16 cellular contexts compared by ENCODE assay signal in the genomic region with DNA sequence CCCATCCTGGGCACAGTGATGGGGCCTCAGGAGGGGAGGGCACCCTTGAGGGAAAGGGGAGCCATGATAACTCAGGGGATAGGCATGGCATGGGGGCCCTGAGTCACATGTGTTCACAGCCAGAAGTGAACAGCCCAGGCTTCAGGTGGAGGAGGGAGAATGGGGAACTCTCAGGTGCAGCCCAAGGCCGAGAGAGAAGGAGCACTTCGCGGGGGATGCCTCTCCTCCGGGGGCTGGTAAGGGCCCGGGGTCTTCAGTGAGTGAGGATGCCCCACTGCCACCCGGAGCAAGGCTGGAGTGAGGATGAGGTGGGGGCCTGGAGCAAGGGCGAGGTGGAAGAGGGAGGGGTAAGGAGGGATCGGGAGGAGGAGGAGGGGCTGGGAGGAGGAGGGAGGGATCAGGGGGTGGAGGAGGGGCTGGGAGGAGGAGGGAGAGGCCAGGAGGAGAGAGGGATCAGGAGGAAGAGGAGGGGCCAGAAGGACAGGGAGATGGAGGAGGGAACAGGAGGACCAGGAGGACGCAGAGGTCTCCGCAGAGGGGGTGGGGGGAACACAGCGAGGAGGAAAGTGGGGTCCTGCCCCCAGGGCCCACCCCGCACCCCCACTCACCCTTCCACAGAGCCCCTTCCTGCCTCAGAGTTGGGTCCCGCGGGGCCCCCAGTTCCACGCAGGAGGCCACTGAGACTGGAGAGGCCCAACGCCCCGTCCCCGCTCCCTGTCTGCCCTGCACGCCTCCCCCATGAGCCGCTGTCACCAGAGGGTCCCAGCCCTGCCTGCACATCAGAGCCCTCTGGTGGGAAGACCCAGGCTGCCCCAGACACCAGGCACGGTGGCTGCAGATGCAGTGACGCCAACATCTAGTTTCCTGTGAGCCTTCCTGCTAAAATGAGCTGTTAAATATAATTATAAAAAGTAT. TPM values are rescaled to one million over a fixed set of nuclear protein-coding genes. Genes with fewer than 3 reads are reported as not detected.
DNase-seq lines count a peak whose midpoint lies in the region; ATAC-seq, FAIRE-seq and TF ChIP-seq lines count a peak whose summit lies in the region.
"Had no signal": no experiment of that assay in that cellular context is flagged by ENCODE, and none has a peak within 500 bp of the region (broad histone marks: within the 10 kb centered on the region; RNA-seq: fewer than 3 reads in every experiment).

No MANE protein-coding gene starts in this region.

- peaks cover 2% of the 10 kb centered on the region for H3K9me3 Mint-ChIP-seq in CD8-positive, alpha-beta T cell
- peaks cover 3% of the 10 kb centered on the region for H3K9me3 Mint-ChIP-seq in natural killer cell treated with Interleukin-12 subunit alpha and Interleukin-12 subunit beta and Interleukin-15 and Interleukin-18, amount 100 ng/mL, for 72 hours

- H3K4me1 ChIP-seq in CD8-positive, alpha-beta T cell (ENCODE audit: insufficient read depth, low read length): peaks cover 46% of the 10 kb centered on the region
- H3K4me1 ChIP-seq in GM23248 (ENCODE audit: insufficient read depth): peaks cover 19% of the 10 kb centered on the region
- H3K4me1 ChIP-seq in K562 (replicated peaks in 1 of 2; ENCODE audit: control insufficient read depth in 2 of 2, insufficient read depth in 2 of 2, low read length in 2 of 2): peaks cover 3 to 10% of the 10 kb centered on the region in 2 experiments; a peak in 3 of 5 replicates

- 84 to 86% methylated on average over 14 to 22 of the region's 22 CpGs for WGBS in GM23248 (ENCODE audit: low coverage in 1 of 2, low lambda C conversion rate in 2 of 2, missing lambda C conversion rate in 2 of 2), 2 experiments
- WGBS in K562 (ENCODE audit: insufficient coverage, low coverage, missing lambda C conversion rate): 40% methylated on average over 7 of the region's 22 CpGs

- no peaks in the 10 kb centered on the region for H3K79me2 ChIP-seq in GM23248 (ENCODE audit: insufficient read depth)
- H3K79me2 ChIP-seq in K562 (ENCODE audit: control insufficient read depth, insufficient read depth, low read length): no peaks in the 10 kb centered on the region

- peaks cover 16% of the 10 kb centered on the region for H3F3A ChIP-seq in GM23248 (ENCODE audit: insufficient read depth)

- no peaks in the 10 kb centered on the region for H3K9me1 ChIP-seq in K562 (ENCODE audit: control insufficient read depth, insufficient read depth, low read length)

- no peaks in the 10 kb centered on the region for H3K36me3 ChIP-seq in CD8-positive, alpha-beta T cell (ENCODE audit: insufficient read depth, low read length)
- H3K36me3 ChIP-seq in GM23248 (ENCODE audit: low read depth): no peaks in the 10 kb centered on the region
- no peaks in the 10 kb centered on the region for H3K36me3 ChIP-seq in K562 (ENCODE audit: control insufficient read depth, insufficient read depth, low read length)
- H3K36me3 ChIP-seq in MG63: peaks cover 56% of the 10 kb centered on the region
- H3K36me3 ChIP-seq: prostate gland had no signal

- TF ChIP-seq EP300 in K562 (IDR thresholded peaks at IDR 0.05; ENCODE audit: low read length): no peak

- no peak overlapping the region for H3K27ac Mint-ChIP-seq in CD8-positive, alpha-beta T cell
- H3K27ac Mint-ChIP-seq in natural killer cell treated with Interleukin-12 subunit alpha and Interleukin-12 subunit beta and Interleukin-15 and Interleukin-18, amount 100 ng/mL, for 72 hours: peak overlapping the region; percentile 80 to 93

- H3K4me2 ChIP-seq in GM23248 (ENCODE audit: unreplicated experiment) (no peak overlapping the region), K562 (ENCODE audit: insufficient read depth, low read length) (no peak overlapping the region)

- H3K9ac ChIP-seq in GM23248 (no peak overlapping the region), K562 (ENCODE audit: insufficient read depth in 1 of 2, low read depth in 2 of 2, low read length in 2 of 2) (no peak overlapping the region)

- no peak for TF ChIP-seq POLR2A in K562 (conservative IDR thresholded peaks at IDR 0.05)

- POLR2A ChIA-PET in CD8-positive, alpha-beta T cell (lab: Charles Lee): interaction anchor here (0.9 kb wide), 1 partner anchor 39 kb away, joined by 3 read pairs; no protein-coding TSS in a partner anchor
- POLR2A ChIA-PET in K562 (lab: Yijun Ruan, JAX): no interaction called here

- peak in 2 of 7 experiments; percentile 38 to 44 for DNase-seq in CD8-positive, alpha-beta T cell
- DNase-seq in GM23248 (peak; percentile 12), K562 (ENCODE audit: extremely low read depth in 1 of 4, low spot score in 3 of 4) (no peak), NCI-H345 treated with DMSO at 0.1 percent for 48 hours (lab: John Stamatoyannopoulos, UW; ENCODE audit: unreplicated experiment) (no peak), NCI-H146 treated with DMSO at 0.1 percent for 48 hours (lab: John Stamatoyannopoulos, UW; ENCODE audit: unreplicated experiment) (no peak), MG63 (no peak), pons (ENCODE audit: low spot score) (no peak)
- DNase-seq in natural killer cell treated with Interleukin-12 subunit alpha and Interleukin-12 subunit beta and Interleukin-15 and Interleukin-18, amount 100 ng/mL, for 72 hours (ENCODE audit: low spot score): peak; percentile 71
- DNase-seq: foreskin melanocyte, NCI-H1694 treated with DMSO at 0.1 percent for 48 hours, T-helper 9 cell, trophoblast cell had no signal

- H2AFZ ChIP-seq in GM23248: no peak overlapping the region
- H2AFZ ChIP-seq in K562 (ENCODE audit: low read depth, low read length): no peak overlapping the region

- H3K4me3 ChIP-seq in CD8-positive, alpha-beta T cell (ENCODE audit: low read depth, low read length): no peak overlapping the region
- no peak overlapping the region for H3K4me3 ChIP-seq in GM23248
- H3K4me3 ChIP-seq in K562: no peak overlapping the region
- no peak overlapping the region for H3K4me3 ChIP-seq in MG63
- H3K4me3 ChIP-seq: lung, prostate gland had no signal

- peaks cover 52% of the 10 kb centered on the region for H3K4me1 Mint-ChIP-seq in CD8-positive, alpha-beta T cell (ENCODE audit: low read depth)
- H3K4me1 Mint-ChIP-seq in natural killer cell treated with Interleukin-12 subunit alpha and Interleukin-12 subunit beta and Interleukin-15 and Interleukin-18, amount 100 ng/mL, for 72 hours (ENCODE audit: low read depth in 2 of 2): peaks cover 59 to 67% of the 10 kb centered on the region in 2 donors

- no peak overlapping the region for H3K4me3 Mint-ChIP-seq in CD8-positive, alpha-beta T cell
- H3K4me3 Mint-ChIP-seq in natural killer cell treated with Interleukin-12 subunit alpha and Interleukin-12 subunit beta and Interleukin-15 and Interleukin-18, amount 100 ng/mL, for 72 hours: peak overlapping the region; percentile 78

- no peak for TF ChIP-seq CTCF in CD8-positive, alpha-beta T cell (IDR thresholded peaks at IDR 0.05)
- TF ChIP-seq CTCF in K562 (IDR thresholded peaks at IDR 0.05 in 2 of 3, conservative IDR thresholded peaks at IDR 0.05 in 1 of 3; ENCODE audit: insufficient read depth in 2 of 3, low read depth in 1 of 3, low read length in 3 of 3): peak in 1 of 3 experiments; percentile 24; a peak in 1 of 6 replicates

- FAIRE-seq in K562 (lab: Jason Lieb, UNC): no peak
- FAIRE-seq: GM12891 had no signal

- H3K27me3 Mint-ChIP-seq in CD8-positive, alpha-beta T cell (ENCODE audit: low read depth): no peaks in the 10 kb centered on the region
- H3K27me3 Mint-ChIP-seq in natural killer cell treated with Interleukin-12 subunit alpha and Interleukin-12 subunit beta and Interleukin-15 and Interleukin-18, amount 100 ng/mL, for 72 hours: no peaks in the 10 kb centered on the region

- intact Hi-C loops in CD8-positive, alpha-beta T cell (cut with DNase I, micrococcal nuclease): no loop called here
- intact Hi-C loops in K562 (cut with micrococcal nuclease): no loop called here

- H4K20me1 ChIP-seq in GM23248 (ENCODE audit: insufficient read depth) (no peaks in the 10 kb centered on the region), K562 (replicated peaks; ENCODE audit: control insufficient read depth, insufficient read depth, low read length) (no peaks in the 10 kb centered on the region; the same call in 1 of the 2 replicates)

- no peaks in the 10 kb centered on the region for H3K27me3 ChIP-seq in CD8-positive, alpha-beta T cell (ENCODE audit: insufficient read depth, low read length)
- no peaks in the 10 kb centered on the region for H3K27me3 ChIP-seq in GM23248 (replicated peaks; ENCODE audit: insufficient read depth)
- H3K27me3 ChIP-seq in K562 (ENCODE audit: control insufficient read depth in 2 of 2, insufficient read depth in 2 of 2, low read length in 2 of 2): no peaks in the 10 kb centered on the region
- H3K27me3 ChIP-seq in MG63: no peaks in the 10 kb centered on the region

- H3K36me3 Mint-ChIP-seq in CD8-positive, alpha-beta T cell: no peaks in the 10 kb centered on the region
- peaks cover 4% of the 10 kb centered on the region for H3K36me3 Mint-ChIP-seq in natural killer cell treated with Interleukin-12 subunit alpha and Interleukin-12 subunit beta and Interleukin-15 and Interleukin-18, amount 100 ng/mL, for 72 hours

- H3K27ac ChIP-seq in CD8-positive, alpha-beta T cell (ENCODE audit: low read depth, low read length): no peak overlapping the region
- H3K27ac ChIP-seq in GM23248: no peak overlapping the region
- H3K27ac ChIP-seq in K562 (ENCODE audit: extremely low read depth, low read depth, low read length): no peak overlapping the region
- H3K27ac ChIP-seq: prostate gland had no signal

- CTCF ChIA-PET in CD8-positive, alpha-beta T cell (lab: Charles Lee): no interaction called here
- CTCF ChIA-PET in K562 (lab: Yijun Ruan, JAX; ENCODE audit: low intra/inter-chr PET ratio): no interaction called here

- H3K9me2 ChIP-seq in GM23248 (ENCODE audit: insufficient read depth): no peaks in the 10 kb centered on the region

- peak; percentile 35 for ATAC-seq in CD8-positive, alpha-beta T cell
- peak; percentile 54 for ATAC-seq in K562
- no peak for ATAC-seq in natural killer cell treated with Interleukin-12 subunit alpha and Interleukin-12 subunit beta and Interleukin-15 and Interleukin-18, amount 100 ng/mL, for 72 hours

- in situ Hi-C loops in GM23248 (cut with MboI): no loop called here
- in situ Hi-C loops in K562 (cut with MboI): no loop called here

- no TSS peak for BruUV-seq in K562 (replicated peaks; lab: Mats Ljungman, UMichigan)

- no peaks in the 10 kb centered on the region for H3K9me3 ChIP-seq in CD8-positive, alpha-beta T cell (ENCODE audit: low read length)
- H3K9me3 ChIP-seq in GM23248 (ENCODE audit: low read depth) (no peaks in the 10 kb centered on the region), K562 (replicated peaks; ENCODE audit: control insufficient read depth, insufficient read depth, low read depth, low read length) (no peaks in the 10 kb centered on the region), MG63 (peaks cover 9% of the 10 kb centered on the region; the same call in 1 of the 2 replicates)
- H3K9me3 ChIP-seq: prostate gland had no signal

- no peak for TF ChIP-seq RAD21 in K562 (CRISPR knock-in tag; conservative IDR thresholded peaks at IDR 0.05 in 1 of 2, IDR thresholded peaks at IDR 0.05 in 1 of 2)

RNA-seq across cellular contexts. Expression of a gene that starts 42.8 kb away (rescaled TPM):
- total RNA-seq in CD8-positive, alpha-beta T cell: not detected
- total RNA-seq in GM23248 (2014; rRNA removed; shearing (Covaris generic)): 4.1 and 4.8 TPM in 2 replicates
- polyA plus RNA-seq in GM23248 (2016; fragmentation: Nextera tagmentation; extraction: Ambion mirVana): 11.1 and 11.8 TPM in 2 replicates
- not detected in 2 replicates for total RNA-seq in K562 (2011; cell fraction: chromatin; rRNA removed; ENCODE audit: low replicate concordance)
- 0.79 and 2.5 TPM in 2 replicates for total RNA-seq in K562 (2011; cell fraction: nucleolus; rRNA removed)
- total RNA-seq in K562 (2011; cell fraction: nucleoplasm; rRNA removed): 0.51 and 0.76 TPM in 2 replicates
- 0.77 TPM in 1 of 2 replicates, not detected in the other for total RNA-seq in K562 (2014; rRNA removed)
- total RNA-seq in K562 (2014; rRNA removed; fragmentation: Illumina TruSeq; extraction: Trizol): not detected in 2 replicates
- not detected in 2 replicates for total RNA-seq in K562 (2015; rRNA removed; fragmentation: Illumina TruSeq; extraction: Trizol)
- total RNA-seq in K562 (2021): 0.29 TPM in 1 of 2 replicates, not detected in the other
- 0.28 and 0.72 TPM in 2 replicates for polyA plus RNA-seq in K562 (2011; rRNA removed)
- 0.37 and 3.7 TPM in 2 replicates for polyA plus RNA-seq in K562 (2011; cell fraction: cytosol; rRNA removed)
- polyA plus RNA-seq in K562 (2011; cell fraction: nucleus; rRNA removed): 0.13 and 0.37 TPM in 2 replicates
- 0.29 and 0.36 TPM in 2 replicates for polyA plus RNA-seq in K562 (2012)
- not detected in 2 replicates for polyA plus RNA-seq in K562 (2014; fragmentation: Illumina TruSeq; extraction: Trizol)
- not detected for polyA plus RNA-seq in K562 (2014; fragmentation: Nextera tagmentation; extraction: Ambion mirVana)
- polyA plus RNA-seq in K562 (2014; rRNA removed): not detected in 2 replicates
- not detected in 2 replicates for polyA minus RNA-seq in K562 (2011; rRNA and poly(A)+ RNA removed)
- not detected in 2 replicates for polyA minus RNA-seq in K562 (2011; cell fraction: cytosol; rRNA and poly(A)+ RNA removed)
- polyA minus RNA-seq in K562 (2011; cell fraction: nucleus; rRNA and poly(A)+ RNA removed): not detected in 2 replicates
- total RNA-seq in natural killer cell treated with Interleukin-12 subunit alpha and Interleukin-12 subunit beta and Interleukin-15 and Interleukin-18, amount 100 ng/mL, for 72 hours: 1 to 10 TPM; 1.5 to 7.4 TPM
- total RNA-seq in MG63 (2014; rRNA removed; shearing (Covaris generic); ENCODE audit: low replicate concordance): 125 and 192 TPM in 2 replicates
- total RNA-seq: HT1080 had no signal

Comparison
In these comparisons a context has a peak if more than half of its experiments do, and no peak if none do; other contexts are left out.
1. ATAC-seq: peak in CD8-positive, alpha-beta T cell (single experiment) and K562 (single experiment); none in natural killer cell treated with Interleukin-12 subunit alpha and Interleukin-12 subunit beta and Interleukin-15 and Interleukin-18, amount 100 ng/mL, for 72 hours (0 of 2).
2. DNase-seq: peak in GM23248 (single experiment) and natural killer cell treated with Interleukin-12 subunit alpha and Interleukin-12 subunit beta and Interleukin-15 and Interleukin-18, amount 100 ng/mL, for 72 hours (single experiment); none in K562 (0 of 4), NCI-H345 treated with DMSO at 0.1 percent for 48 hours (single experiment), NCI-H146 treated with DMSO at 0.1 percent for 48 hours (single experiment), MG63 (single experiment) and pons (single experiment).
3. RNA of a gene that starts 42.8 kb away (total RNA-seq): 125 to 192 TPM in MG63; 1.5 to 7.4 TPM in natural killer cell treated with Interleukin-12 subunit alpha and Interleukin-12 subunit beta and Interleukin-15 and Interleukin-18, amount 100 ng/mL, for 72 hours, 4.1 to 4.8 TPM in GM23248, not detected in CD8-positive, alpha-beta T cell and 0.29 to 2.5 TPM in K562; every median in the first group is over 10 times any median in the second.